Comparison of ENCODE assay signal across 13 cellular contexts in the genomic region with DNA sequence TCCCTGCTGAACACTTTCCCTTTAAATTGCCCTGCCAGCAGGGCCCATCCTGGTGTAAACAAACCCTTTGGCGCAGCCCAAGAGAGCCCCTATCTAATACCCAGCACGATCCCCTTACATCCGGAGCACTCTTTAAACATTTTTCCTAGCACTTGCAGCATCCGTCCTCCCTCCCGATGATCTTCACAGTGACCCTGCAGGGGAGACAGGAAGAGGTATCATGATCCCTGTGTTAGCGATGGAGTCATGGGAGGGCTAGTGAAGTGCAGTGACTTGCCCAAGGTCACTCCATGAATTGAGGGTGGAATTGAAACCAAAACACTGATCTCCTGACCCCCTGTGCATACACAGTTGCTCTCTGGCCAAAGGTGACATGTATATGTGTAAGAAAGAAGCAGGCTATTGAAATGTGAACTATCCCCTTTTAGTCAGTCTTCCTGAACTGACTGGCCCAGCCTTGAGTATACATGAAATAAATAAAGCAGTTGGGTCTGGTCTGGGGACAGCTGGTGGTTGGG. TPM values are rescaled to one million over a fixed set of nuclear protein-coding genes. Genes with fewer than 3 reads are reported as not detected.
A peak's percentile ranks its signal among the peaks of the same experiment; 100 is the strongest.
DNase-seq lines count a peak whose midpoint lies in the region; ATAC-seq and TF ChIP-seq lines count a peak whose summit lies in the region.
"Had no signal": no experiment of that assay in that cellular context is flagged by ENCODE, and none has a peak within 500 bp of the region (broad histone marks: within the 10 kb centered on the region; RNA-seq: fewer than 3 reads in every experiment).

No MANE protein-coding gene starts in this region.

- POLR2A ChIA-PET in activated CD8-positive, alpha-beta T cell treated with anti-CD3 and anti-CD28 coated beads for 36 hours (lab: Charles Lee) = interaction anchor here (0.9 to 2.9 kb wide), 7 partner anchors 8 to 88 kb away, joined by 3 to 12 read pairs (median 6); partner anchors contain the start of genes CITED4, KCNQ4 and NFYC
- POLR2A ChIA-PET in activated CD8-positive, alpha-beta T cell treated with anti-CD3 and anti-CD28 coated beads, Interleukin-2, amount 10 ng/mL, durations not matched to agents 7 days and 5 days (lab: Charles Lee) = interaction anchor here (1.2 kb wide), 1 partner anchor 82 kb away, joined by 9 read pairs; the partner anchor contains the start of gene NFYC
- POLR2A ChIA-PET in HCT116 (lab: Charles Lee) = no interaction called here

- H3K27ac Mint-ChIP-seq in activated CD8-positive, alpha-beta T cell treated with anti-CD3 and anti-CD28 coated beads for 36 hours = no peak overlapping the region
- no peak overlapping the region for H3K27ac Mint-ChIP-seq in activated CD8-positive, alpha-beta T cell treated with anti-CD3 and anti-CD28 coated beads, Interleukin-2, amount 10 ng/mL, durations not matched to agents 7 days and 5 days
- H3K27ac Mint-ChIP-seq in effector memory CD8-positive, alpha-beta T cell = peak overlapping the region; percentile 25 to 79

- peaks cover 4% of the 10 kb centered on the region for H3K4me1 Mint-ChIP-seq in activated CD8-positive, alpha-beta T cell treated with anti-CD3 and anti-CD28 coated beads for 36 hours (ENCODE audit: low read depth)
- H3K4me1 Mint-ChIP-seq in activated CD8-positive, alpha-beta T cell treated with anti-CD3 and anti-CD28 coated beads, Interleukin-2, amount 10 ng/mL, durations not matched to agents 7 days and 5 days (ENCODE audit: low read depth) = peaks cover 30% of the 10 kb centered on the region
- H3K4me1 Mint-ChIP-seq in effector memory CD8-positive, alpha-beta T cell (ENCODE audit: low read depth in 2 of 2) = peaks cover 0 to 8% of the 10 kb centered on the region in 2 donors

- no peak overlapping the region for H2AFZ ChIP-seq in HCT116 (ENCODE audit: low read depth, low read length, poor library complexity, severe bottlenecking)

- H3K4me3 Mint-ChIP-seq in activated CD8-positive, alpha-beta T cell treated with anti-CD3 and anti-CD28 coated beads for 36 hours = no peak overlapping the region
- no peak overlapping the region for H3K4me3 Mint-ChIP-seq in activated CD8-positive, alpha-beta T cell treated with anti-CD3 and anti-CD28 coated beads, Interleukin-2, amount 10 ng/mL, durations not matched to agents 7 days and 5 days
- H3K4me3 Mint-ChIP-seq in effector memory CD8-positive, alpha-beta T cell = no peak overlapping the region

- peaks cover 27% of the 10 kb centered on the region for H3K36me3 Mint-ChIP-seq in activated CD8-positive, alpha-beta T cell treated with anti-CD3 and anti-CD28 coated beads for 36 hours (ENCODE audit: low read depth)
- H3K36me3 Mint-ChIP-seq in activated CD8-positive, alpha-beta T cell treated with anti-CD3 and anti-CD28 coated beads, Interleukin-2, amount 10 ng/mL, durations not matched to agents 7 days and 5 days (ENCODE audit: low read depth) = peaks cover 55% of the 10 kb centered on the region
- peaks cover 33% of the 10 kb centered on the region for H3K36me3 Mint-ChIP-seq in effector memory CD8-positive, alpha-beta T cell (ENCODE audit: insufficient read depth)

- H3K4me2 ChIP-seq in HCT116 (ENCODE audit: low read length) = no peak overlapping the region

- TF ChIP-seq RAD21 in HCT116 (IDR thresholded peaks at IDR 0.05; ENCODE audit: low read depth) = no peak

- H3K4me3 ChIP-seq in HCT116 (replicated peaks in 1 of 2; ENCODE audit: low read depth in 1 of 2, low read length in 2 of 2) (no peak overlapping the region), mucosa of descending colon (no peak overlapping the region)
- H3K4me3 ChIP-seq: colonic mucosa, gastroesophageal sphincter, SK-N-MC had no signal

- no TSS peak for BruUV-seq in HCT116 (replicated peaks; lab: Mats Ljungman, UMichigan)

- no peak for TF ChIP-seq POLR2A in HCT116 (IDR thresholded peaks at IDR 0.05; ENCODE audit: borderline replicate concordance, extremely low read depth, insufficient read depth, insufficient read length)

- no peaks in the 10 kb centered on the region for H3K9me2 ChIP-seq in HCT116 (ENCODE audit: insufficient read depth)

- H3K9me3 ChIP-seq in HCT116 (ENCODE audit: control insufficient read depth in 1 of 2, insufficient read depth in 1 of 2, low read depth in 1 of 2, low read length in 2 of 2) (no peaks in the 10 kb centered on the region), mucosa of descending colon (no peaks in the 10 kb centered on the region)
- H3K9me3 ChIP-seq: colonic mucosa, gastroesophageal sphincter had no signal

- RAD21 ChIA-PET in HCT116 (lab: Charles Lee; ENCODE audit: low non-redundant PET in 1 of 2, low total read pairs in 2 of 2, uncharacterized antibody in 2 of 2, unreplicated experiment in 2 of 2) = interaction anchor here (0.6 to 2.0 kb wide), 3 partner anchors 76 to 180 kb away, joined by 4 to 9 read pairs (median 7); no protein-coding TSS in a partner anchor

- peaks cover 2% of the 10 kb centered on the region for H3K9me3 Mint-ChIP-seq in activated CD8-positive, alpha-beta T cell treated with anti-CD3 and anti-CD28 coated beads for 36 hours
- H3K9me3 Mint-ChIP-seq in activated CD8-positive, alpha-beta T cell treated with anti-CD3 and anti-CD28 coated beads, Interleukin-2, amount 10 ng/mL, durations not matched to agents 7 days and 5 days (ENCODE audit: insufficient read depth) = peaks cover 3% of the 10 kb centered on the region
- no peaks in the 10 kb centered on the region for H3K9me3 Mint-ChIP-seq in effector memory CD8-positive, alpha-beta T cell

- CTCF ChIA-PET in activated CD8-positive, alpha-beta T cell treated with anti-CD3 and anti-CD28 coated beads for 36 hours (lab: Charles Lee) = interaction anchor here (0.7 to 11.6 kb wide), 46 partner anchors 9 to 189 kb away, joined by 3 to 169 read pairs (median 7); partner anchors contain the start of genes CITED4 and NFYC
- CTCF ChIA-PET in activated CD8-positive, alpha-beta T cell treated with anti-CD3 and anti-CD28 coated beads, Interleukin-2, amount 10 ng/mL, durations not matched to agents 7 days and 5 days (lab: Charles Lee) = interaction anchor here (0.6 to 10.7 kb wide), 44 partner anchors 10 to 192 kb away, joined by 3 to 273 read pairs (median 6); partner anchors contain the start of genes CITED4 and NFYC
- CTCF ChIA-PET in HCT116 (lab: Charles Lee) = interaction anchor here (0.6 to 5.6 kb wide), 13 partner anchors 9 to 178 kb away, joined by 3 to 42 read pairs (median 5); no protein-coding TSS in a partner anchor

- no peak for TF ChIP-seq CTCF in activated CD8-positive, alpha-beta T cell treated with anti-CD3 and anti-CD28 coated beads for 36 hours (IDR thresholded peaks at IDR 0.05)
- TF ChIP-seq CTCF in HCT116 (IDR thresholded peaks at IDR 0.05 in 2 of 3, conservative IDR thresholded peaks at IDR 0.05 in 1 of 3; ENCODE audit: borderline replicate concordance in 1 of 3, insufficient read depth in 1 of 3, low read depth in 2 of 3, low read length in 2 of 3) = no peak
- no peak for TF ChIP-seq CTCF in mucosa of descending colon (IDR thresholded peaks at IDR 0.05)

- H4K20me1 ChIP-seq in HCT116 (ENCODE audit: insufficient read depth) = no peaks in the 10 kb centered on the region

- intact Hi-C loops in activated CD8-positive, alpha-beta T cell treated with anti-CD3 and anti-CD28 coated beads for 36 hours (cut with micrococcal nuclease) = loop anchor here (2.0 to 5.0 kb wide), 2 partner anchors 77 to 178 kb away; no protein-coding TSS in a partner anchor
- intact Hi-C loops in HCT116 (cut with micrococcal nuclease) = loop anchor here (1.0 kb wide), 2 partner anchors 76 to 178 kb away; no protein-coding TSS in a partner anchor
- intact Hi-C loops in mucosa of descending colon (cut with DNase I, micrococcal nuclease) = loop anchor here in 1 of 2 donors (10.0 kb wide), 1 partner anchor 81 kb away; no protein-coding TSS in a partner anchor

- no peak for DNase-seq in activated CD8-positive, alpha-beta T cell treated with anti-CD3 and anti-CD28 coated beads for 36 hours
- no peak for DNase-seq in activated CD8-positive, alpha-beta T cell treated with anti-CD3 and anti-CD28 coated beads, Interleukin-2, amount 10 ng/mL, durations not matched to agents 7 days and 5 days
- DNase-seq in HCT116 (ENCODE audit: low read depth, low spot score) (no peak), mucosa of descending colon (no peak)
- no peak for DNase-seq in effector memory CD8-positive, alpha-beta T cell
- DNase-seq: NCI-H1436 treated with DMSO at 0.1 percent for 48 hours had no signal

- no peaks in the 10 kb centered on the region for H3K27me3 Mint-ChIP-seq in activated CD8-positive, alpha-beta T cell treated with anti-CD3 and anti-CD28 coated beads for 36 hours
- no peaks in the 10 kb centered on the region for H3K27me3 Mint-ChIP-seq in activated CD8-positive, alpha-beta T cell treated with anti-CD3 and anti-CD28 coated beads, Interleukin-2, amount 10 ng/mL, durations not matched to agents 7 days and 5 days (ENCODE audit: low read depth)
- no peaks in the 10 kb centered on the region for H3K27me3 Mint-ChIP-seq in effector memory CD8-positive, alpha-beta T cell

- peaks cover 0 to 2% of the 10 kb centered on the region in 2 experiments; a peak in 2 of 4 replicates for H3K36me3 ChIP-seq in HCT116 (ENCODE audit: control insufficient read depth in 1 of 2, insufficient read depth in 2 of 2, low read length in 2 of 2)
- peaks cover 9% of the 10 kb centered on the region for H3K36me3 ChIP-seq in mucosa of descending colon (ENCODE audit: low read depth)
- H3K36me3 ChIP-seq: colonic mucosa had no signal

- no peak overlapping the region for H3K9ac ChIP-seq in HCT116 (ENCODE audit: low read length)

- no peaks in the 10 kb centered on the region for H3K79me2 ChIP-seq in HCT116 (ENCODE audit: insufficient read depth, low read length)

- no peak overlapping the region for H3K27ac ChIP-seq in HCT116 (ENCODE audit: low read depth, low read length)
- H3K27ac ChIP-seq: colonic mucosa, SK-N-MC had no signal

- H3K4me1 ChIP-seq in HCT116 (ENCODE audit: control insufficient read depth in 1 of 2, insufficient read depth in 2 of 2, low read length in 2 of 2) (peaks cover 0 to 5% of the 10 kb centered on the region in 2 experiments; a peak in 1 of 4 replicates), mucosa of descending colon (ENCODE audit: low read depth) (peaks cover 5% of the 10 kb centered on the region)
- H3K4me1 ChIP-seq: colonic mucosa had no signal

- H3K27me3 ChIP-seq in HCT116 (ENCODE audit: insufficient read depth, low read length) = no peaks in the 10 kb centered on the region
- H3K27me3 ChIP-seq: colonic mucosa, gastroesophageal sphincter had no signal

- peak; percentile 19 for ATAC-seq in activated CD8-positive, alpha-beta T cell treated with anti-CD3 and anti-CD28 coated beads for 36 hours
- no peak for ATAC-seq in activated CD8-positive, alpha-beta T cell treated with anti-CD3 and anti-CD28 coated beads, Interleukin-2, amount 10 ng/mL, durations not matched to agents 7 days and 5 days
- peak; percentile 24 for ATAC-seq in HCT116
- ATAC-seq in effector memory CD8-positive, alpha-beta T cell (replicated peaks) = no peak
- peak; percentile 30 for ATAC-seq in mucosa of descending colon
- no peak for ATAC-seq in HG03196 (IDR thresholded peaks at IDR 0.05; ENCODE audit: unreplicated experiment)
- no peak for ATAC-seq in GM19455 (IDR thresholded peaks at IDR 0.05; ENCODE audit: unreplicated experiment)
- no peak for ATAC-seq in GM18511 (IDR thresholded peaks at IDR 0.05; ENCODE audit: unreplicated experiment)
- ATAC-seq: gastroesophageal sphincter had no signal

RNA-seq across cellular contexts. Expression of gene KCNQ4, which starts 9.8 kb away (rescaled TPM):
- total RNA-seq in activated CD8-positive, alpha-beta T cell treated with anti-CD3 and anti-CD28 coated beads for 36 hours = under 1 TPM; 0.38 to 0.43 TPM
- total RNA-seq in activated CD8-positive, alpha-beta T cell treated with anti-CD3 and anti-CD28 coated beads, Interleukin-2, amount 10 ng/mL, durations not matched to agents 7 days and 5 days = under 1 TPM; 0.73 to 0.87 TPM
- total RNA-seq in HCT116 (2021; ENCODE audit: unreplicated experiment) (4.1 TPM), mucosa of descending colon (10 to 100 TPM in 1 of 3 donors, 1 to 10 TPM in 2; 1.3 to 13.0 (median 2.3) TPM)
- polyA plus RNA-seq in HCT116 (2012) = 4.2 and 4.7 TPM in 2 replicates
- polyA plus RNA-seq: AG04450 had no signal

Comparison
In these comparisons a context has a peak if more than half of its experiments do, and no peak if none do; other contexts are left out.
1. ATAC-seq: peak in activated CD8-positive, alpha-beta T cell treated with anti-CD3 and anti-CD28 coated beads for 36 hours (single experiment), HCT116 (single experiment) and mucosa of descending colon (single experiment); none in activated CD8-positive, alpha-beta T cell treated with anti-CD3 and anti-CD28 coated beads, Interleukin-2, amount 10 ng/mL, durations not matched to agents 7 days and 5 days (single experiment), effector memory CD8-positive, alpha-beta T cell (single experiment), HG03196 (single experiment), GM19455 (single experiment) and GM18511 (single experiment).
2. H3K27ac Mint-ChIP-seq: peak in effector memory CD8-positive, alpha-beta T cell (2 of 2); none in activated CD8-positive, alpha-beta T cell treated with anti-CD3 and anti-CD28 coated beads for 36 hours (single experiment) and activated CD8-positive, alpha-beta T cell treated with anti-CD3 and anti-CD28 coated beads, Interleukin-2, amount 10 ng/mL, durations not matched to agents 7 days and 5 days (single experiment).